ENCODE assay signal across 15 cellular contexts in genomic region chr5:55446690-55447351, GRCh38.
"Had no signal": no experiment of that assay in that cellular context is flagged by ENCODE, and none has a peak within 500 bp of the region (broad histone marks: within the 10 kb centered on the region; RNA-seq: fewer than 3 reads in every experiment).

No MANE protein-coding gene starts in this region.

- H3K4me1 ChIP-seq: body of pancreas, right lobe of liver, testis had no signal

- DNase-seq: activated effector memory CD4-positive, alpha-beta T cell treated with Interleukin-2 at 50 U/mL for 16 hours; activated T-cell treated with anti-CD3 and anti-CD28 coated beads, Interleukin-2, amount 50 U/mL, for 1 hour; body of pancreas; foreskin fibroblast; head of caudate nucleus; kidney; right lobe of liver; stimulated activated CD4-positive, alpha-beta T cell treated with anti-CD3 and anti-CD28 coated beads, Interleukin-4, amount 100 ng/mL, for 1 hour; stimulated activated CD8-positive, alpha-beta memory T cell treated with anti-CD3 and anti-CD28 coated beads, Interleukin-4, amount 100 ng/mL, for 48 hours; testis had no signal

- H3K27me3 ChIP-seq: body of pancreas, right lobe of liver, testis had no signal

- H3K27me3 Mint-ChIP-seq: activated naive CD4-positive, alpha-beta T cell treated with anti-CD3 and anti-CD28 coated beads, Interleukin-2, amount 50 U/mL, for 24 hours; stimulated activated naive CD8-positive, alpha-beta T cell treated with anti-CD3 and anti-CD28 coated beads, Interleukin-15, Interleukin-2, amounts not matched to agents 100 ng/mL and 50 ng/mL, for 24 hours had no signal

- H3K9me3 Mint-ChIP-seq: activated naive CD4-positive, alpha-beta T cell treated with anti-CD3 and anti-CD28 coated beads, Interleukin-2, amount 50 U/mL, for 24 hours; stimulated activated naive CD8-positive, alpha-beta T cell treated with anti-CD3 and anti-CD28 coated beads, Interleukin-15, Interleukin-2, amounts not matched to agents 100 ng/mL and 50 ng/mL, for 24 hours; T-helper 2 cell treated with Interferon-gamma antibody and Interleukin-4, amounts not matched to agents 5 μg/mL and 100 μg/mL, for 36 hours had no signal

- H3K4me3 ChIP-seq: body of pancreas, right lobe of liver, testis had no signal

- H3K9me3 ChIP-seq: body of pancreas, right lobe of liver, testis had no signal

- H3K4me3 Mint-ChIP-seq: activated naive CD4-positive, alpha-beta T cell treated with anti-CD3 and anti-CD28 coated beads, Interleukin-2, amount 50 U/mL, for 24 hours; stimulated activated naive CD8-positive, alpha-beta T cell treated with anti-CD3 and anti-CD28 coated beads, Interleukin-15, Interleukin-2, amounts not matched to agents 100 ng/mL and 50 ng/mL, for 24 hours; T-helper 2 cell treated with Interferon-gamma antibody and Interleukin-4, amounts not matched to agents 5 μg/mL and 100 μg/mL, for 36 hours had no signal

- H3K27ac ChIP-seq: body of pancreas, right lobe of liver, testis had no signal

- ATAC-seq: activated CD4-positive, CD25-positive, alpha-beta regulatory T cell treated with anti-CD3 and anti-CD28 coated beads, Interleukin-2, amount 50 U/mL, for 24 hours; body of pancreas; esophagus mucosa had no signal

- H3K27ac Mint-ChIP-seq: activated naive CD4-positive, alpha-beta T cell treated with anti-CD3 and anti-CD28 coated beads, Interleukin-2, amount 50 U/mL, for 24 hours; stimulated activated naive CD8-positive, alpha-beta T cell treated with anti-CD3 and anti-CD28 coated beads, Interleukin-15, Interleukin-2, amounts not matched to agents 100 ng/mL and 50 ng/mL, for 24 hours had no signal
